ENCODE assay signal across 15 cellular contexts in the genomic region with DNA sequence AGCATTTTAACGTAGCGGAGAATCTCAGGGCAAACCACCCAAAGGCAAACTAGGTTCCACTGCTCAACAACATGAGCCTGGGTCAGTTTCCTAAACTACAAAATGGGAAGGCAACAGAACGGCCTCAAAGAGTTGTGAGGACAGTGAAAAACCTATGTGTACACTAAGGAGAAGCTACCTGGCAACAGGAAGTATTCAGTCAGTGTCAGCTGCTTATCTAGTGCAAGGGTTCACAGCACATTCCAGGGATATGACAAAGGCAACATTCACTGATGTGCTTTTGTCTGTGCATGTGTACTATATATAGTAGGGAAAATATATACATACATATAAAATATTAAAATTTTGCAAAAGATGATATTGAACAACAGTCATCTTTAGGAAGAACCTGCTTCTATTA. TPM values are rescaled to one million over a fixed set of nuclear protein-coding genes. Genes with fewer than 3 reads are reported as not detected.
A peak's percentile ranks its signal among the peaks of the same experiment; 100 is the strongest.
DNase-seq lines count a peak whose midpoint lies in the region; ATAC-seq and TF ChIP-seq lines count a peak whose summit lies in the region.
"Had no signal": no experiment of that assay in that cellular context is flagged by ENCODE, and none has a peak within 500 bp of the region (broad histone marks: within the 10 kb centered on the region; RNA-seq: fewer than 3 reads in every experiment).

No MANE protein-coding gene starts in this region.

- no peak for ATAC-seq in HG02884 (IDR thresholded peaks at IDR 0.05; ENCODE audit: unreplicated experiment)
- ATAC-seq: stimulated activated effector memory CD8-positive, alpha-beta T cell treated with anti-CD3 and anti-CD28 coated beads, Interleukin-12 subunit alpha, Interleukin-12 subunit beta, amount 100 ng/mL, for 72 hours had no signal

- no peak for TF ChIP-seq POLR2A in tibial nerve (IDR thresholded peaks at IDR 0.05)

- H3K36me3 ChIP-seq in left ventricle myocardium inferior (peaks cover 30% of the 10 kb centered on the region), tibial nerve (peaks cover 0 to 50% (median 0%) of the 10 kb centered on the region in 3 donors)

- H3K4me3 Mint-ChIP-seq in immature natural killer cell: no peak overlapping the region
- H3K4me3 Mint-ChIP-seq: stimulated activated effector memory CD8-positive, alpha-beta T cell treated with anti-CD3 and anti-CD28 coated beads, Interleukin-12 subunit alpha, Interleukin-12 subunit beta, amount 100 ng/mL, for 72 hours had no signal

- H3K36me3 Mint-ChIP-seq in immature natural killer cell: peaks cover 4 to 58% (median 13%) of the 10 kb centered on the region in 3 donors

- H3K9me3 ChIP-seq in left ventricle myocardium inferior (replicated peaks): no peaks in the 10 kb centered on the region
- no peaks in the 10 kb centered on the region for H3K9me3 ChIP-seq in tibial nerve
- H3K9me3 ChIP-seq: adrenal gland, SJCRH30 had no signal

- 79 to 81% methylated on average over 3 of the region's 3 CpGs for WGBS in tibial nerve, 2 donors

- DNase-seq in HT1080 (ENCODE audit: low read depth) (peak; percentile 39), SW480 (ENCODE audit: low spot score) (peak; percentile 53), left ventricle myocardium inferior (no peak), tibial nerve (ENCODE audit: low spot score in 2 of 2) (no peak), hypothalamus (lab: John Stamatoyannopoulos, UW) (no peak), immature natural killer cell (no peak)
- DNase-seq: adrenal gland; effector CD4-positive, alpha-beta T cell; midbrain; NCI-H446 treated with DMSO at 0.1 percent for 48 hours; SJCRH30 had no signal

- no peak overlapping the region for H3K27ac Mint-ChIP-seq in immature natural killer cell
- H3K27ac Mint-ChIP-seq: stimulated activated effector memory CD8-positive, alpha-beta T cell treated with anti-CD3 and anti-CD28 coated beads, Interleukin-12 subunit alpha, Interleukin-12 subunit beta, amount 100 ng/mL, for 72 hours had no signal

- no peak for TF ChIP-seq EP300 in tibial nerve (IDR thresholded peaks at IDR 0.05)

- no peak for TF ChIP-seq CTCF in 22Rv1 (IDR thresholded peaks at IDR 0.05)
- no peak for TF ChIP-seq CTCF in left ventricle myocardium inferior (IDR thresholded peaks at IDR 0.05; ENCODE audit: borderline replicate concordance)
- no peak for TF ChIP-seq CTCF in tibial nerve (IDR thresholded peaks at IDR 0.05)

- H3K27me3 ChIP-seq in left ventricle myocardium inferior (ENCODE audit: low read depth) (no peaks in the 10 kb centered on the region), tibial nerve (no peaks in the 10 kb centered on the region)
- H3K27me3 ChIP-seq: adrenal gland, SJCRH30 had no signal

- H3K27ac ChIP-seq in 22Rv1 (0 out of 2 replicates have a peak overlapping the region, but pooled peaks have one; percentile 6), left ventricle myocardium inferior (replicated peaks) (peak overlapping the region; percentile 34), tibial nerve (no peak overlapping the region)
- H3K27ac ChIP-seq: adrenal gland, parathyroid adenoma, SJCRH30 had no signal

- H3K4me1 ChIP-seq in left ventricle myocardium inferior: peaks cover 97% of the 10 kb centered on the region
- peaks cover 0 to 40% (median 1%) of the 10 kb centered on the region in 4 donors for H3K4me1 ChIP-seq in tibial nerve

- no peaks in the 10 kb centered on the region for H3K9me3 Mint-ChIP-seq in immature natural killer cell
- H3K9me3 Mint-ChIP-seq: stimulated activated effector memory CD8-positive, alpha-beta T cell treated with anti-CD3 and anti-CD28 coated beads, Interleukin-12 subunit alpha, Interleukin-12 subunit beta, amount 100 ng/mL, for 72 hours had no signal

- peaks cover 0 to 2% (median 0%) of the 10 kb centered on the region in 3 donors for H3K27me3 Mint-ChIP-seq in immature natural killer cell (ENCODE audit: low read depth in 3 of 3)

- intact Hi-C loops in left ventricle myocardium inferior (cut with micrococcal nuclease): loop anchor here (10.0 kb wide), 2 partner anchors 78 to 228 kb away; no protein-coding TSS in a partner anchor

- H3K4me1 Mint-ChIP-seq in immature natural killer cell: peaks cover 16 to 37% of the 10 kb centered on the region in 2 donors

- no peak overlapping the region for H3K4me3 ChIP-seq in left ventricle myocardium inferior
- no peak overlapping the region for H3K4me3 ChIP-seq in tibial nerve
- H3K4me3 ChIP-seq: adrenal gland, SJCRH30 had no signal

RNA-seq across cellular contexts. Expression of a gene that starts 17.2 kb away (rescaled TPM):
- 72.3 and 73.7 TPM in 2 replicates for total RNA-seq in HT1080 (2014; rRNA removed; shearing (Covaris generic))
- 35.7 and 47.0 TPM in 2 replicates for polyA plus RNA-seq in HT1080 (2015; cell fraction: cytosol; rRNA removed)
- 69.1 and 93.4 TPM in 2 replicates for polyA plus RNA-seq in HT1080 (2015; cell fraction: nucleus; rRNA removed)
- total RNA-seq in left ventricle myocardium inferior: 107 TPM
- total RNA-seq in tibial nerve: 10 to 100 TPM; 44.7 to 57.3 (median 49.7) TPM
- 10 to 100 TPM; 43.3 to 60.4 (median 56.3) TPM for polyA plus RNA-seq in immature natural killer cell

Comparison
In these comparisons a context has a peak if more than half of its experiments do, and no peak if none do; other contexts are left out.
1. H3K27ac ChIP-seq: peak in 22Rv1 (single experiment) and left ventricle myocardium inferior (single experiment); none in tibial nerve (0 of 4).
2. DNase-seq: peak in HT1080 (single experiment) and SW480 (single experiment); none in left ventricle myocardium inferior (single experiment), tibial nerve (0 of 2), hypothalamus (0 of 51) and immature natural killer cell (0 of 3).